ENCODE assay signal across 8 cellular contexts in genomic region chr3:192408007-192408655, GRCh38.
DNase-seq lines count a peak whose midpoint lies in the region; ATAC-seq and TF ChIP-seq lines count a peak whose summit lies in the region.

No MANE protein-coding gene starts in this region.

- no peaks in the 10 kb centered on the region for H3K36me3 ChIP-seq in kidney epithelial cell (ENCODE audit: control insufficient read depth, insufficient read depth, low read length)

- TF ChIP-seq CTCF in coronary artery (IDR thresholded peaks at IDR 0.05): no peak
- TF ChIP-seq CTCF in kidney epithelial cell (IDR thresholded peaks at IDR 0.05; ENCODE audit: insufficient read depth, low read length, poor library complexity, severe bottlenecking): peak; percentile 4

- H3K27ac ChIP-seq in coronary artery: no peak overlapping the region

- H3K4me3 ChIP-seq in coronary artery (peak overlapping the region; percentile 73), kidney epithelial cell (ENCODE audit: low read depth, low read length) (peak overlapping the region; percentile 58)

- CTCF ChIA-PET in HEK293T (lab: Yijun Ruan, JAX): no interaction called here

- ATAC-seq in stimulated activated naive CD8-positive, alpha-beta T cell treated with anti-CD3 and anti-CD28 coated beads, Interleukin-15, Interleukin-2, amounts not matched to agents 100 U/mL and 50 U/mL, for 24 hours: peak; percentile 17
- ATAC-seq in HG03521 (IDR thresholded peaks at IDR 0.05; ENCODE audit: unreplicated experiment): no peak
- no peak for ATAC-seq in GM19035 (IDR thresholded peaks at IDR 0.05; ENCODE audit: unreplicated experiment)

- POLR2A ChIA-PET in HEK293T (lab: Yijun Ruan, JAX): no interaction called here

- H3K27me3 ChIP-seq in kidney epithelial cell (ENCODE audit: control insufficient read depth, insufficient read depth, low read length): peaks cover 4% of the 10 kb centered on the region

- DNase-seq in HuH-7 (ENCODE audit: low spot score) (peak; percentile 33), coronary artery (ENCODE audit: low spot score) (no peak), kidney epithelial cell (ENCODE audit: low read depth) (no peak), NCI-H2107 (lab: John Stamatoyannopoulos, UW) (no peak), HEK293T (ENCODE audit: extremely low spot score) (no peak)
- no peak for DNase-seq in stimulated activated naive CD8-positive, alpha-beta T cell treated with anti-CD3 and anti-CD28 coated beads, Interleukin-15, Interleukin-2, amounts not matched to agents 100 U/mL and 50 U/mL, for 24 hours

TF ChIP-seq in HEK293T, 16 proteins besides CTCF, POLR2A, EP300 and RAD21:
- TF ChIP-seq BHLHE40 (IDR thresholded peaks at IDR 0.05; ENCODE audit: borderline replicate concordance): no peak
- TF ChIP-seq PKNOX1 (IDR thresholded peaks at IDR 0.05): no peak
- no peak for TF ChIP-seq CTBP1 (IDR thresholded peaks at IDR 0.05; ENCODE audit: borderline replicate concordance)
- TF ChIP-seq L3MBTL2 (conservative IDR thresholded peaks at IDR 0.05): no peak
- TF ChIP-seq SUZ12 (IDR thresholded peaks at IDR 0.05): no peak
- TF ChIP-seq TARDBP (IDR thresholded peaks at IDR 0.05): no peak
- no peak for TF ChIP-seq FOXA1 (IDR thresholded peaks at IDR 0.05)
- no peak for TF ChIP-seq HDGF (IDR thresholded peaks at IDR 0.05; ENCODE audit: borderline replicate concordance)
- TF ChIP-seq SP1 (IDR thresholded peaks at IDR 0.05): no peak
TF ChIP-seq in HEK293T: peak in this region for 0.
